In the genomic region with DNA sequence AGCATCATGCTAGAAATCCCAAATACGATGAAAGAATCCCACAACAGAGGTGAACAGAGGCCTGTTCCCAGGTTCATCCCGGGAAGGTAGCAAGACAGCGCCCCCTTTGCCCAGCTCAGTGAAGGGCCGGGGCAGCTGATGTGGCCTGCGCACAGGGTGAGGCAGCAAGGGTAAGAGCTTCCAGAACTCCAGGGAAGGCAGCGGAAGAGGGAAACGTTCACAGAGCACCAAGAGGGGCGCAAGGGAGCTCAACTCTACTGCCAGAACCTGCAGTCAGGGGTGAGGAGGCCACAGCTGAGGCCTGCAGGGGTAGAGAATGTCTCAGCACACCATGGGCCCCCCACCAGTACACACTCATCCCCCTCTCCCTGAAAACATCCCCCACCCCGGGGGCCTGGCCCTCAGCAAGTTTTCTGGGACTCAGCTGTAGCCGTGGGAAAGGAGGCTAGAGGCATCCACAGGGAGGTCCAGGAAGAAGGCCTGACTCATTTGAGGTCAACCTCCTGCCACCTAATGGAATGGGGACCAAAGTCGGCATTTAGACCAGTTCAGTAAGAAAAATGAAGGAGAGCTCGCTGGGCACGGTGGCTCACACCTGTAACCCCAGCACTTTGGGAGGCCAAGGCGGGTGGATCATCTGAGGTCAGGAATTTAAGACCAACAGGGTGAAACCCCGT, we compare ENCODE assay signal across 12 cellular contexts.
A peak's percentile ranks its signal among the peaks of the same experiment; 100 is the strongest.
DNase-seq lines count a peak whose midpoint lies in the region; TF ChIP-seq lines count a peak whose summit lies in the region.
"Had no signal": no experiment of that assay in that cellular context is flagged by ENCODE, and none has a peak within 500 bp of the region (broad histone marks: within the 10 kb centered on the region; RNA-seq: fewer than 3 reads in every experiment).

No MANE protein-coding gene starts in this region.

- H3K4me3 ChIP-seq in GM06990 (replicated peaks; ENCODE audit: low read depth, low read length) (no peak overlapping the region), NT2/D1 (ENCODE audit: insufficient read length, low read depth) (no peak overlapping the region), coronary artery (no peak overlapping the region), osteoblast (ENCODE audit: insufficient read depth, low read length) (no peak overlapping the region), esophagus muscularis mucosa (no peak overlapping the region), sigmoid colon (no peak overlapping the region)
- H3K4me3 ChIP-seq: right atrium auricular region had no signal

- peak overlapping the region; percentile 25 for H2AFZ ChIP-seq in osteoblast (ENCODE audit: low read length)

- H3K27me3 ChIP-seq in GM06990 (replicated peaks; ENCODE audit: control insufficient read depth, insufficient read depth, low read length) (no peaks in the 10 kb centered on the region), NT2/D1 (ENCODE audit: insufficient read depth, insufficient read length) (no peaks in the 10 kb centered on the region), osteoblast (ENCODE audit: insufficient read depth, low read length) (no peaks in the 10 kb centered on the region), esophagus muscularis mucosa (no peaks in the 10 kb centered on the region), sigmoid colon (no peaks in the 10 kb centered on the region)
- H3K27me3 ChIP-seq: right atrium auricular region had no signal

- WGBS in esophagus muscularis mucosa: 90% methylated on average over 15 of the region's 15 CpGs
- WGBS in sigmoid colon, 2 donors: 92 to 96% methylated on average over 15 of the region's 15 CpGs

- no peak for DNase-seq in GM06990 (ENCODE audit: extremely low read depth, insufficient read length)
- DNase-seq in NT2/D1 (ENCODE audit: low read depth, low spot score): peak; percentile 52
- peak; percentile 22 for DNase-seq in coronary artery (ENCODE audit: low spot score)
- DNase-seq in osteoblast (ENCODE audit: insufficient read length, low spot score, missing footprints): no peak
- DNase-seq in esophagus muscularis mucosa (ENCODE audit: extremely low spot score): no peak
- DNase-seq in NCI-H524 treated with DMSO at 0.1 percent for 48 hours (lab: John Stamatoyannopoulos, UW): no peak
- no peak for DNase-seq in sigmoid colon
- DNase-seq in DMS114 treated with DMSO at 0.1 percent for 48 hours (lab: John Stamatoyannopoulos, UW; ENCODE audit: unreplicated experiment): no peak
- DNase-seq: activated naive CD4-positive, alpha-beta T cell treated with anti-CD3 and anti-CD28 coated beads for 36 hours; effector memory CD8-positive, alpha-beta T cell; stimulated activated CD8-positive, alpha-beta memory T cell treated with anti-CD3 and anti-CD28 coated beads, Interleukin-4, amount 100 ng/mL, for 48 hours had no signal

- H3K9ac ChIP-seq in NT2/D1 (ENCODE audit: insufficient read length, low read depth): no peak overlapping the region

- peak; percentile 28 for TF ChIP-seq CTCF in GM06990 (IDR thresholded peaks at IDR 0.05; ENCODE audit: insufficient read depth, low read length, poor library complexity, severe bottlenecking)
- no peak for TF ChIP-seq CTCF in coronary artery (IDR thresholded peaks at IDR 0.05)
- peak; percentile 32 for TF ChIP-seq CTCF in osteoblast (IDR thresholded peaks at IDR 0.05; ENCODE audit: extremely low read depth, low read depth, low read length)
- TF ChIP-seq CTCF in esophagus muscularis mucosa (IDR thresholded peaks at IDR 0.05): no peak
- no peak for TF ChIP-seq CTCF in sigmoid colon (IDR thresholded peaks at IDR 0.05)

- no peak for TF ChIP-seq POLR2A in esophagus muscularis mucosa (IDR thresholded peaks at IDR 0.05; ENCODE audit: low read depth)
- no peak for TF ChIP-seq POLR2A in sigmoid colon (IDR thresholded peaks at IDR 0.05)

- no peaks in the 10 kb centered on the region for H4K20me1 ChIP-seq in osteoblast (ENCODE audit: insufficient read depth, low read length)

- H3K27ac ChIP-seq in coronary artery (no peak overlapping the region), osteoblast (ENCODE audit: low read depth, low read length) (peak overlapping the region; percentile 27), esophagus muscularis mucosa (replicated peaks in 1 of 4) (no peak overlapping the region), sigmoid colon (no peak overlapping the region)
- H3K27ac ChIP-seq: right atrium auricular region had no signal

- intact Hi-C loops in esophagus muscularis mucosa (cut with DNase I) (no loop called here), sigmoid colon (cut with DNase I) (no loop called here)

- H3K9me3 ChIP-seq in NT2/D1 (ENCODE audit: insufficient read depth, low read length): no peaks in the 10 kb centered on the region
- no peaks in the 10 kb centered on the region for H3K9me3 ChIP-seq in osteoblast (ENCODE audit: low read depth, low read length)
- H3K9me3 ChIP-seq in esophagus muscularis mucosa: no peaks in the 10 kb centered on the region
- no peaks in the 10 kb centered on the region for H3K9me3 ChIP-seq in sigmoid colon
- H3K9me3 ChIP-seq: right atrium auricular region had no signal

- H3K79me2 ChIP-seq in osteoblast (ENCODE audit: insufficient read depth, low read length): no peaks in the 10 kb centered on the region

- no peak overlapping the region for H3K4me2 ChIP-seq in osteoblast (ENCODE audit: insufficient read depth, low read length)

- no peak for TF ChIP-seq EP300 in esophagus muscularis mucosa (IDR thresholded peaks at IDR 0.05)
- TF ChIP-seq EP300 in sigmoid colon (IDR thresholded peaks at IDR 0.05): no peak

- H3K4me1 ChIP-seq in NT2/D1 (ENCODE audit: insufficient read depth, insufficient read length) (peaks cover 6% of the 10 kb centered on the region), osteoblast (ENCODE audit: insufficient read depth, low read length) (peaks cover 15% of the 10 kb centered on the region), esophagus muscularis mucosa (peaks cover 19 to 37% (median 33%) of the 10 kb centered on the region in 4 donors), sigmoid colon (peaks cover 0 to 36% (median 29%) of the 10 kb centered on the region in 4 donors)

- H3K36me3 ChIP-seq in GM06990 (ENCODE audit: control insufficient read depth, insufficient read depth, low read length) (no peaks in the 10 kb centered on the region), NT2/D1 (ENCODE audit: insufficient read depth, insufficient read length, low read length) (no peaks in the 10 kb centered on the region), osteoblast (ENCODE audit: insufficient read depth, low read length) (no peaks in the 10 kb centered on the region), esophagus muscularis mucosa (no peaks in the 10 kb centered on the region), sigmoid colon (no peaks in the 10 kb centered on the region)
- H3K36me3 ChIP-seq: right atrium auricular region had no signal

Comparison
In these comparisons a context has a peak if more than half of its experiments do, and no peak if none do; other contexts are left out.
1. DNase-seq: peak in NT2/D1 (single experiment) and coronary artery (single experiment); none in GM06990 (single experiment), osteoblast (single experiment), esophagus muscularis mucosa (single experiment), NCI-H524 treated with DMSO at 0.1 percent for 48 hours (single experiment), sigmoid colon (single experiment) and DMS114 treated with DMSO at 0.1 percent for 48 hours (single experiment).
2. CTCF ChIP-seq: peak in GM06990 (single experiment) and osteoblast (single experiment); none in coronary artery (single experiment), esophagus muscularis mucosa (0 of 3) and sigmoid colon (0 of 4).